In the genomic region with DNA sequence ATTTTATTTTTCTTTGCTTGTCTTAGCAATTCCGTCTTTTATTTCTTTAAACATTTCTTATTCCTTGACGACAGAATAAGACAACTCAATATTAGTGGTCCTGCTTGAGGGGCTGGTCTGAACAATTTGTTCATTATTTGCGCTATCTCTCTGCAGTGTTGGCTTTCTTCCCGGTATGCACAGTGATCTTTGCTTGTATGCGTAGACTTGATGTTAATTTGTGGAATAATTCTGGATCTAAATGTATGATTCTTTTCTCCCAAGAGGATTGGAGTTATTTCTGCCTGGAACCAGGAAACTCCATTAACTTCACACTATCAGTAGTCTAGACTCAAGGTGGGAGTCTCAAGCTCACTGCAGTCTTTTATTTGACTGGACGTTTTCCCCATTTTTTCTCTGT, we compare ENCODE assay signal across 16 cellular contexts.
A peak's percentile ranks its signal among the peaks of the same experiment; 100 is the strongest.
DNase-seq lines count a peak whose midpoint lies in the region; TF ChIP-seq lines count a peak whose summit lies in the region.
"Had no signal": no experiment of that assay in that cellular context is flagged by ENCODE, and none has a peak within 500 bp of the region (broad histone marks: within the 10 kb centered on the region; RNA-seq: fewer than 3 reads in every experiment).

No MANE protein-coding gene starts in this region.

- no peak for TF ChIP-seq RAD21 in SK-N-SH (IDR thresholded peaks at IDR 0.05; ENCODE audit: low read length)

- peaks cover 0 to 2% of the 10 kb centered on the region in 2 experiments; a peak in 1 of 4 replicates for H3K4me1 ChIP-seq in SK-N-SH (ENCODE audit: control insufficient read depth in 1 of 2, insufficient read depth in 2 of 2, low read depth in 1 of 2, low read length in 1 of 2)
- H3K4me1 ChIP-seq: Caco-2 had no signal

- H3K9me3 Mint-ChIP-seq in activated CD4-positive, alpha-beta T cell treated with anti-CD3 and anti-CD28 coated beads, Interleukin-2, amount 10 ng/mL, durations not matched to agents 7 days and 5 days, result no peaks in the 10 kb centered on the region
- H3K9me3 Mint-ChIP-seq: IgD-negative memory B cell had no signal

- no peaks in the 10 kb centered on the region for H3K79me2 ChIP-seq in SK-N-SH (ENCODE audit: insufficient read depth)

- H3K4me3 ChIP-seq in SK-N-SH (ENCODE audit: low read depth in 2 of 2, low read length in 1 of 2), result no peak overlapping the region
- H3K4me3 ChIP-seq in brain microvascular endothelial cell (ENCODE audit: low read depth, low read length), result no peak overlapping the region
- no peak overlapping the region for H3K4me3 ChIP-seq in fibroblast of pulmonary artery (replicated peaks; ENCODE audit: low read depth, low read length)
- H3K4me3 ChIP-seq: A549, GM23248 had no signal

- H3K9me3 ChIP-seq in SK-N-SH, result no peaks in the 10 kb centered on the region
- H3K9me3 ChIP-seq: A549, Caco-2 had no signal

- no peak overlapping the region for H3K4me3 Mint-ChIP-seq in activated CD4-positive, alpha-beta T cell treated with anti-CD3 and anti-CD28 coated beads, Interleukin-2, amount 10 ng/mL, durations not matched to agents 7 days and 5 days
- H3K4me3 Mint-ChIP-seq: CD14-positive monocyte; CD8-positive, alpha-beta T cell; IgD-negative memory B cell had no signal

- H3K9me2 ChIP-seq in SK-N-SH, result no peaks in the 10 kb centered on the region

- no peak overlapping the region for H3K4me2 ChIP-seq in SK-N-SH
- H3K4me2 ChIP-seq: A549 had no signal

- TF ChIP-seq EP300 in SK-N-SH (IDR thresholded peaks at IDR 0.05; ENCODE audit: borderline replicate concordance in 1 of 2, low read depth in 1 of 2, low read length in 1 of 2), result no peak

- no peaks in the 10 kb centered on the region for H3K27me3 Mint-ChIP-seq in activated CD4-positive, alpha-beta T cell treated with anti-CD3 and anti-CD28 coated beads, Interleukin-2, amount 10 ng/mL, durations not matched to agents 7 days and 5 days
- H3K27me3 Mint-ChIP-seq: IgD-negative memory B cell had no signal

- in situ Hi-C loops in brain microvascular endothelial cell (cut with HindIII; ENCODE audit: low pct_ligation_motif_present, low sequenced_read_pairs), result no loop called here

- peaks cover 2% of the 10 kb centered on the region for H3K4me1 Mint-ChIP-seq in activated CD4-positive, alpha-beta T cell treated with anti-CD3 and anti-CD28 coated beads, Interleukin-2, amount 10 ng/mL, durations not matched to agents 7 days and 5 days
- H3K4me1 Mint-ChIP-seq: CD14-positive monocyte had no signal

- no peak overlapping the region for H3K27ac Mint-ChIP-seq in activated CD4-positive, alpha-beta T cell treated with anti-CD3 and anti-CD28 coated beads, Interleukin-2, amount 10 ng/mL, durations not matched to agents 7 days and 5 days
- H3K27ac Mint-ChIP-seq: CD14-positive monocyte; CD8-positive, alpha-beta T cell; IgD-negative memory B cell had no signal

- 78% methylated on average over 6 of the region's 6 CpGs for WGBS in SK-N-SH (ENCODE audit: low lambda C conversion rate)

- POLR2A ChIA-PET in SK-N-SH (lab: Yijun Ruan, JAX), result no interaction called here
- POLR2A ChIA-PET in activated CD4-positive, alpha-beta T cell treated with anti-CD3 and anti-CD28 coated beads, Interleukin-2, amount 10 ng/mL, durations not matched to agents 7 days and 5 days (lab: Charles Lee), result no interaction called here

- TF ChIP-seq CTCF in SK-N-SH (IDR thresholded peaks at IDR 0.05) (no peak), brain microvascular endothelial cell (IDR thresholded peaks at IDR 0.05; ENCODE audit: low read depth, low read length, missing control alignments) (no peak), fibroblast of pulmonary artery (IDR thresholded peaks at IDR 0.05; ENCODE audit: low read length, missing control alignments) (no peak)

- no peak overlapping the region for H3K27ac ChIP-seq in SK-N-SH (ENCODE audit: low read depth in 2 of 2, low read length in 1 of 2)
- no peak overlapping the region for H3K27ac ChIP-seq in brain microvascular endothelial cell
- H3K27ac ChIP-seq: A549, GM23248 had no signal

- no peaks in the 10 kb centered on the region for H3F3A ChIP-seq in SK-N-SH (replicated peaks; ENCODE audit: insufficient read depth)

- CTCF ChIA-PET in SK-N-SH (lab: Yijun Ruan, JAX), result interaction anchor here (2.4 kb wide), 1 partner anchor 11 kb away, joined by 15 read pairs; no protein-coding TSS in a partner anchor
- CTCF ChIA-PET in activated CD4-positive, alpha-beta T cell treated with anti-CD3 and anti-CD28 coated beads, Interleukin-2, amount 10 ng/mL, durations not matched to agents 7 days and 5 days (lab: Charles Lee), result no interaction called here

- H3K36me3 Mint-ChIP-seq in activated CD4-positive, alpha-beta T cell treated with anti-CD3 and anti-CD28 coated beads, Interleukin-2, amount 10 ng/mL, durations not matched to agents 7 days and 5 days (ENCODE audit: low read depth), result peaks cover 40% of the 10 kb centered on the region

- H3K9ac ChIP-seq in SK-N-SH, result no peak overlapping the region
- H3K9ac ChIP-seq: GM23248 had no signal

- no peaks in the 10 kb centered on the region for H3K36me3 ChIP-seq in SK-N-SH (replicated peaks in 1 of 2; ENCODE audit: control insufficient read depth in 1 of 2, insufficient read depth in 2 of 2, low read length in 1 of 2)
- no peaks in the 10 kb centered on the region for H3K36me3 ChIP-seq in brain microvascular endothelial cell (replicated peaks)

- DNase-seq in SK-N-SH, result peak; percentile 18
- DNase-seq in brain microvascular endothelial cell, result peak; percentile 38
- peak; percentile 68 for DNase-seq in fibroblast of pulmonary artery (ENCODE audit: low read depth)
- DNase-seq in pons (ENCODE audit: low spot score), result peak; percentile 17
- no peak for DNase-seq in NCI-H510A (lab: John Stamatoyannopoulos, UW)
- DNase-seq in glomerular visceral epithelial cell (ENCODE audit: extremely low spot score), result no peak
- no peak for DNase-seq in central memory CD4-positive, alpha-beta T cell
- DNase-seq in activated CD4-positive, alpha-beta T cell treated with anti-CD3 and anti-CD28 coated beads, Interleukin-2, amount 10 ng/mL, durations not matched to agents 7 days and 5 days, result no peak
- DNase-seq: Caco-2; CD8-positive, alpha-beta T cell; DND-41; GF-D8; GM23248 had no signal

- H2AFZ ChIP-seq in SK-N-SH (ENCODE audit: low read depth), result no peak overlapping the region
- H2AFZ ChIP-seq: GM23248 had no signal

- H4K20me1 ChIP-seq in SK-N-SH (ENCODE audit: insufficient read depth), result no peaks in the 10 kb centered on the region

- H3K27me3 ChIP-seq in SK-N-SH (ENCODE audit: insufficient read depth) (no peaks in the 10 kb centered on the region), brain microvascular endothelial cell (replicated peaks) (no peaks in the 10 kb centered on the region)

TF ChIP-seq in SK-N-SH, 30 proteins besides CTCF, POLR2A, EP300 and RAD21 (continues in another document):
- TF ChIP-seq IRF3 (IDR thresholded peaks at IDR 0.05; ENCODE audit: low read depth, low read length) (no peak), CHD2 (IDR thresholded peaks at IDR 0.05; ENCODE audit: low read length, partially characterized antibody) (no peak), JUND (IDR thresholded peaks at IDR 0.05) (no peak), FOSL2 (IDR thresholded peaks at IDR 0.05; ENCODE audit: borderline replicate concordance, low read depth) (no peak), MXI1 (IDR thresholded peaks at IDR 0.05; ENCODE audit: low read depth, low read length) (no peak), RCOR1 (IDR thresholded peaks at IDR 0.05; ENCODE audit: low read length) (no peak), TCF12 (IDR thresholded peaks at IDR 0.05) (no peak), NRF1 (IDR thresholded peaks at IDR 0.05; ENCODE audit: low read depth, low read length) (no peak), YY1 (IDR thresholded peaks at IDR 0.05; ENCODE audit: low read depth) (no peak), MAX (IDR thresholded peaks at IDR 0.05; ENCODE audit: low read depth) (no peak), NFIC (IDR thresholded peaks at IDR 0.05; ENCODE audit: borderline replicate concordance) (no peak), FOXM1 (IDR thresholded peaks at IDR 0.05; ENCODE audit: low read depth) (no peak), MEF2A (IDR thresholded peaks at IDR 0.05; ENCODE audit: borderline replicate concordance, low read depth) (no peak)
- TF ChIP-seq, protein P1, sequence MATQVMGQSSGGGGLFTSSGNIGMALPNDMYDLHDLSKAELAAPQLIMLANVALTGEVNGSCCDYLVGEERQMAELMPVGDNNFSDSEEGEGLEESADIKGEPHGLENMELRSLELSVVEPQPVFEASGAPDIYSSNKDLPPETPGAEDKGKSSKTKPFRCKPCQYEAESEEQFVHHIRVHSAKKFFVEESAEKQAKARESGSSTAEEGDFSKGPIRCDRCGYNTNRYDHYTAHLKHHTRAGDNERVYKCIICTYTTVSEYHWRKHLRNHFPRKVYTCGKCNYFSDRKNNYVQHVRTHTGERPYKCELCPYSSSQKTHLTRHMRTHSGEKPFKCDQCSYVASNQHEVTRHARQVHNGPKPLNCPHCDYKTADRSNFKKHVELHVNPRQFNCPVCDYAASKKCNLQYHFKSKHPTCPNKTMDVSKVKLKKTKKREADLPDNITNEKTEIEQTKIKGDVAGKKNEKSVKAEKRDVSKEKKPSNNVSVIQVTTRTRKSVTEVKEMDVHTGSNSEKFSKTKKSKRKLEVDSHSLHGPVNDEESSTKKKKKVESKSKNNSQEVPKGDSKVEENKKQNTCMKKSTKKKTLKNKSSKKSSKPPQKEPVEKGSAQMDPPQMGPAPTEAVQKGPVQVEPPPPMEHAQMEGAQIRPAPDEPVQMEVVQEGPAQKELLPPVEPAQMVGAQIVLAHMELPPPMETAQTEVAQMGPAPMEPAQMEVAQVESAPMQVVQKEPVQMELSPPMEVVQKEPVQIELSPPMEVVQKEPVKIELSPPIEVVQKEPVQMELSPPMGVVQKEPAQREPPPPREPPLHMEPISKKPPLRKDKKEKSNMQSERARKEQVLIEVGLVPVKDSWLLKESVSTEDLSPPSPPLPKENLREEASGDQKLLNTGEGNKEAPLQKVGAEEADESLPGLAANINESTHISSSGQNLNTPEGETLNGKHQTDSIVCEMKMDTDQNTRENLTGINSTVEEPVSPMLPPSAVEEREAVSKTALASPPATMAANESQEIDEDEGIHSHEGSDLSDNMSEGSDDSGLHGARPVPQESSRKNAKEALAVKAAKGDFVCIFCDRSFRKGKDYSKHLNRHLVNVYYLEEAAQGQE (IDR thresholded peaks at IDR 0.05; ENCODE audit: low read depth, low read length), result no peak

Comparison
In these comparisons a context has a peak if more than half of its experiments do, and no peak if none do; other contexts are left out.
1. DNase-seq: peak in SK-N-SH (single experiment), brain microvascular endothelial cell (single experiment), fibroblast of pulmonary artery (single experiment) and pons (single experiment); none in NCI-H510A (single experiment), glomerular visceral epithelial cell (single experiment), central memory CD4-positive, alpha-beta T cell (single experiment) and activated CD4-positive, alpha-beta T cell treated with anti-CD3 and anti-CD28 coated beads, Interleukin-2, amount 10 ng/mL, durations not matched to agents 7 days and 5 days (single experiment).